ENCODE assay signal across 12 cellular contexts in genomic region chr16:89408315-89408714, GRCh38.
A peak's percentile ranks its signal among the peaks of the same experiment; 100 is the strongest.
DNase-seq lines count a peak whose midpoint lies in the region; ATAC-seq, FAIRE-seq and TF ChIP-seq lines count a peak whose summit lies in the region.
"Had no signal": no experiment of that assay in that cellular context is flagged by ENCODE, and none has a peak within 500 bp of the region (broad histone marks: within the 10 kb centered on the region; RNA-seq: fewer than 3 reads in every experiment).

No MANE protein-coding gene starts in this region.

- peak overlapping the region; percentile 51 for H3K4me3 Mint-ChIP-seq in activated T-cell treated with anti-CD3 and anti-CD28 coated beads, Interleukin-2, amount 50 U/mL, for 24 hours
- peak overlapping the region; percentile 40 for H3K4me3 Mint-ChIP-seq in activated naive CD8-positive, alpha-beta T cell treated with anti-CD3 and anti-CD28 coated beads, Interleukin-2, amount 50 U/mL, for 24 hours
- H3K4me3 Mint-ChIP-seq in stimulated activated effector memory CD8-positive, alpha-beta T cell treated with anti-CD3 and anti-CD28 coated beads, Interleukin-12 subunit alpha, Interleukin-12 subunit beta, amount 100 ng/mL, for 72 hours, result peak overlapping the region; percentile 56

- H3K9me3 ChIP-seq in keratinocyte (ENCODE audit: control insufficient read depth, low read depth, low read length), result no peaks in the 10 kb centered on the region
- no peaks in the 10 kb centered on the region for H3K9me3 ChIP-seq in Karpas-422 (ENCODE audit: low read length)

- H3K4me2 ChIP-seq in keratinocyte (ENCODE audit: control insufficient read depth, extremely low read depth, insufficient read depth, low read depth, low read length) (no peak overlapping the region), Karpas-422 (ENCODE audit: low read depth, low read length, poor library complexity, severe bottlenecking) (no peak overlapping the region)

- no peak for ATAC-seq in activated naive CD8-positive, alpha-beta T cell treated with anti-CD3 and anti-CD28 coated beads, Interleukin-2, amount 50 U/mL, for 24 hours
- ATAC-seq in stimulated activated effector memory CD8-positive, alpha-beta T cell treated with anti-CD3 and anti-CD28 coated beads, Interleukin-12 subunit alpha, Interleukin-12 subunit beta, amount 100 ng/mL, for 72 hours, result no peak
- ATAC-seq in SK-N-SH treated with all-trans-retinoic acid at 6 μM for 48 hours, result no peak
- no peak for ATAC-seq in GM19452 (IDR thresholded peaks at IDR 0.05; ENCODE audit: unreplicated experiment)

- H3K36me3 ChIP-seq in keratinocyte (ENCODE audit: control insufficient read depth in 2 of 2, extremely low read depth in 1 of 2, insufficient read depth in 2 of 2, low read length in 2 of 2) (no peaks in the 10 kb centered on the region), Karpas-422 (ENCODE audit: insufficient read depth, low read length) (no peaks in the 10 kb centered on the region)

- H3K4me1 ChIP-seq in keratinocyte (ENCODE audit: control insufficient read depth, extremely low read depth, insufficient read depth, low read length) (peaks cover 70% of the 10 kb centered on the region), Karpas-422 (ENCODE audit: low read length) (no peaks in the 10 kb centered on the region)

- peak overlapping the region; percentile 49 for H3K27ac ChIP-seq in keratinocyte (ENCODE audit: control insufficient read depth, insufficient read depth, low read length)
- H3K27ac ChIP-seq in Karpas-422 (ENCODE audit: low read length), result no peak overlapping the region
- H3K27ac ChIP-seq: HL-60 had no signal

- H2AFZ ChIP-seq in keratinocyte (ENCODE audit: control insufficient read depth, low read length) (no peak overlapping the region), Karpas-422 (ENCODE audit: low read length) (no peak overlapping the region)

- FAIRE-seq in keratinocyte (lab: Jason Lieb, UNC), result no peak
- FAIRE-seq: endothelial cell of umbilical vein, G401.6 had no signal

- no peaks in the 10 kb centered on the region for H3K27me3 ChIP-seq in keratinocyte (ENCODE audit: control insufficient read depth, extremely low read depth, insufficient read depth, low read length)
- H3K27me3 ChIP-seq in Karpas-422 (ENCODE audit: low read length), result no peaks in the 10 kb centered on the region

- peak overlapping the region; percentile 94 for H3K27ac Mint-ChIP-seq in activated T-cell treated with anti-CD3 and anti-CD28 coated beads, Interleukin-2, amount 50 U/mL, for 24 hours
- H3K27ac Mint-ChIP-seq in activated naive CD8-positive, alpha-beta T cell treated with anti-CD3 and anti-CD28 coated beads, Interleukin-2, amount 50 U/mL, for 24 hours, result peak overlapping the region; percentile 90
- H3K27ac Mint-ChIP-seq in stimulated activated effector memory CD8-positive, alpha-beta T cell treated with anti-CD3 and anti-CD28 coated beads, Interleukin-12 subunit alpha, Interleukin-12 subunit beta, amount 100 ng/mL, for 72 hours, result peak overlapping the region; percentile 80

- H3K4me3 ChIP-seq in keratinocyte (ENCODE audit: control insufficient read depth in 2 of 3, extremely low read depth in 1 of 3, insufficient read depth in 2 of 3, low read depth in 1 of 3, low read length in 3 of 3) (no peak overlapping the region), Karpas-422 (ENCODE audit: low read length) (no peak overlapping the region)

- H3K9me2 ChIP-seq in Karpas-422 (replicated peaks; ENCODE audit: insufficient read depth, low read length), result no peaks in the 10 kb centered on the region

- H3K9me1 ChIP-seq in keratinocyte (ENCODE audit: control insufficient read depth, extremely low read depth, insufficient read depth, low read length), result peaks cover 22% of the 10 kb centered on the region

- peaks cover 96% of the 10 kb centered on the region for H3K79me2 ChIP-seq in keratinocyte (ENCODE audit: control insufficient read depth, insufficient read depth, low read length)
- peaks cover 96% of the 10 kb centered on the region for H3K79me2 ChIP-seq in Karpas-422 (ENCODE audit: low read length)

- H3K9ac ChIP-seq in keratinocyte (ENCODE audit: control insufficient read depth, extremely low read depth, insufficient read depth, low read length) (peak overlapping the region; percentile 13), Karpas-422 (ENCODE audit: low read length) (no peak overlapping the region)

- no peaks in the 10 kb centered on the region for H3K9me3 Mint-ChIP-seq in activated T-cell treated with anti-CD3 and anti-CD28 coated beads, Interleukin-2, amount 50 U/mL, for 24 hours
- no peaks in the 10 kb centered on the region for H3K9me3 Mint-ChIP-seq in activated naive CD8-positive, alpha-beta T cell treated with anti-CD3 and anti-CD28 coated beads, Interleukin-2, amount 50 U/mL, for 24 hours
- H3K9me3 Mint-ChIP-seq in stimulated activated effector memory CD8-positive, alpha-beta T cell treated with anti-CD3 and anti-CD28 coated beads, Interleukin-12 subunit alpha, Interleukin-12 subunit beta, amount 100 ng/mL, for 72 hours, result no peaks in the 10 kb centered on the region

- no peaks in the 10 kb centered on the region for H3K27me3 Mint-ChIP-seq in activated T-cell treated with anti-CD3 and anti-CD28 coated beads, Interleukin-2, amount 50 U/mL, for 24 hours
- H3K27me3 Mint-ChIP-seq in activated naive CD8-positive, alpha-beta T cell treated with anti-CD3 and anti-CD28 coated beads, Interleukin-2, amount 50 U/mL, for 24 hours, result no peaks in the 10 kb centered on the region

- no peak for DNase-seq in activated T-cell treated with anti-CD3 and anti-CD28 coated beads, Interleukin-2, amount 50 U/mL, for 24 hours
- no peak for DNase-seq in activated T-cell treated with anti-CD3 and anti-CD28 coated beads, Interleukin-2, amount 50 U/mL, for 48 hours
- no peak for DNase-seq in activated naive CD8-positive, alpha-beta T cell treated with anti-CD3 and anti-CD28 coated beads, Interleukin-2, amount 50 U/mL, for 24 hours
- DNase-seq in keratinocyte (ENCODE audit: low read depth, low spot score) (no peak), Karpas-422 (no peak)
- DNase-seq in stimulated activated effector memory CD8-positive, alpha-beta T cell treated with anti-CD3 and anti-CD28 coated beads, Interleukin-12 subunit alpha, Interleukin-12 subunit beta, amount 100 ng/mL, for 72 hours (ENCODE audit: low spot score in 2 of 2), result no peak
- DNase-seq: NCI-H1048 had no signal

- no peak for TF ChIP-seq CTCF in keratinocyte (optimal IDR thresholded peaks at IDR 0.05 in 1 of 3, IDR thresholded peaks at IDR 0.05 in 1 of 3, conservative IDR thresholded peaks at IDR 0.05 in 1 of 3; ENCODE audit: extremely low read depth in 1 of 3, insufficient read depth in 2 of 3, low read length in 3 of 3)

- H4K20me1 ChIP-seq in keratinocyte (ENCODE audit: control insufficient read depth, extremely low read depth, insufficient read depth, low read length), result peaks cover 86% of the 10 kb centered on the region
- peaks cover 47% of the 10 kb centered on the region for H4K20me1 ChIP-seq in Karpas-422 (ENCODE audit: insufficient read depth, low read depth, low read length)

- peaks cover 93% of the 10 kb centered on the region for H3K4me1 Mint-ChIP-seq in activated T-cell treated with anti-CD3 and anti-CD28 coated beads, Interleukin-2, amount 50 U/mL, for 24 hours (ENCODE audit: low read depth)
- H3K4me1 Mint-ChIP-seq in activated naive CD8-positive, alpha-beta T cell treated with anti-CD3 and anti-CD28 coated beads, Interleukin-2, amount 50 U/mL, for 24 hours, result peaks cover 92% of the 10 kb centered on the region
- H3K4me1 Mint-ChIP-seq in stimulated activated effector memory CD8-positive, alpha-beta T cell treated with anti-CD3 and anti-CD28 coated beads, Interleukin-12 subunit alpha, Interleukin-12 subunit beta, amount 100 ng/mL, for 72 hours, result peaks cover 89% of the 10 kb centered on the region

- dilution Hi-C loops in keratinocyte (cut with MboI; ENCODE audit: extremely low pct_ligation_motif_present, low sequenced_read_pairs), result no loop called here

- H3K36me3 Mint-ChIP-seq in activated T-cell treated with anti-CD3 and anti-CD28 coated beads, Interleukin-2, amount 50 U/mL, for 24 hours (ENCODE audit: low read depth), result peaks cover 19% of the 10 kb centered on the region
- H3K36me3 Mint-ChIP-seq in activated naive CD8-positive, alpha-beta T cell treated with anti-CD3 and anti-CD28 coated beads, Interleukin-2, amount 50 U/mL, for 24 hours (ENCODE audit: low read depth), result peaks cover 5% of the 10 kb centered on the region
- H3K36me3 Mint-ChIP-seq in stimulated activated effector memory CD8-positive, alpha-beta T cell treated with anti-CD3 and anti-CD28 coated beads, Interleukin-12 subunit alpha, Interleukin-12 subunit beta, amount 100 ng/mL, for 72 hours, result peaks cover 28% of the 10 kb centered on the region

TF ChIP-seq in SK-N-SH treated with all-trans-retinoic acid at 6 μM for 48 hours, 23 proteins besides CTCF, POLR2A, EP300 and RAD21 (continues in another document):
- TF ChIP-seq TCF4 (CRISPR knock-in tag; IDR thresholded peaks at IDR 0.05; ENCODE audit: borderline replicate concordance), result no peak
- TF ChIP-seq ESRRG (CRISPR knock-in tag; IDR thresholded peaks at IDR 0.05), result no peak
- no peak for TF ChIP-seq OSR1 (CRISPR knock-in tag; IDR thresholded peaks at IDR 0.05)
- no peak for TF ChIP-seq ISL1 (CRISPR knock-in tag; IDR thresholded peaks at IDR 0.05)
- TF ChIP-seq, protein P1, sequence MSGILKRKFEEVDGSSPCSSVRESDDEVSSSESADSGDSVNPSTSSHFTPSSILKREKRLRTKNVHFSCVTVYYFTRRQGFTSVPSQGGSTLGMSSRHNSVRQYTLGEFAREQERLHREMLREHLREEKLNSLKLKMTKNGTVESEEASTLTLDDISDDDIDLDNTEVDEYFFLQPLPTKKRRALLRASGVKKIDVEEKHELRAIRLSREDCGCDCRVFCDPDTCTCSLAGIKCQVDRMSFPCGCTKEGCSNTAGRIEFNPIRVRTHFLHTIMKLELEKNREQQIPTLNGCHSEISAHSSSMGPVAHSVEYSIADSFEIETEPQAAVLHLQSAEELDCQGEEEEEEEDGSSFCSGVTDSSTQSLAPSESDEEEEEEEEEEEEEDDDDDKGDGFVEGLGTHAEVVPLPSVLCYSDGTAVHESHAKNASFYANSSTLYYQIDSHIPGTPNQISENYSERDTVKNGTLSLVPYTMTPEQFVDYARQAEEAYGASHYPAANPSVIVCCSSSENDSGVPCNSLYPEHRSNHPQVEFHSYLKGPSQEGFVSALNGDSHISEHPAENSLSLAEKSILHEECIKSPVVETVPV (CRISPR knock-in tag; IDR thresholded peaks at IDR 0.05), result no peak
- no peak for TF ChIP-seq ZFP3 (CRISPR knock-in tag; IDR thresholded peaks at IDR 0.05)
- no peak for TF ChIP-seq CSDC2 (CRISPR knock-in tag; IDR thresholded peaks at IDR 0.05)
